30 cellular contexts compared by ENCODE assay signal in the genomic region with DNA sequence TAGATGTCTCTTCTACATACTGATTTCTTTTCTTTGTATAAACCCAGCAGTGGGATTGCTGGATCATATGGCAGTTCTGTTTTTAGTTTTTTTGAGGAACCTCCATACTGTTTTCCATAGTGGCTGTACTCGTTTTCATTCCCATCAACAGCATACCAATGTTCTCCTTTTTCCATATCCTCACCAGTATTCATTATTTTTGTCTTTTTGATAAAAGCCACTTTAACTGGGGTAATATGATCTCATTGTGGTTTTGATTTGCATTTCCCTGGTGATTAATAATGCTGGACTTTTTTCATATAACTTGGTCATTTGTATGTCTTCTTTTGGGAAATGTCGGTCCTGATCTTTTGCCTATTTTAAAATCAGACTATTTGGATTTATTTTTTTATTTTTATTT.
"Had no signal": no experiment of that assay in that cellular context is flagged by ENCODE, and none has a peak within 500 bp of the region (broad histone marks: within the 10 kb centered on the region; RNA-seq: fewer than 3 reads in every experiment).

No MANE protein-coding gene starts in this region.

- H3K27ac ChIP-seq: brain microvascular endothelial cell, dorsolateral prefrontal cortex, esophagus muscularis mucosa, gastroesophageal sphincter, sigmoid colon, uterus, VCaP had no signal

- H3K27me3 Mint-ChIP-seq: activated CD4-positive, alpha-beta T cell treated with anti-CD3 and anti-CD28 coated beads, Interleukin-2, amount 10 ng/mL, durations not matched to agents 7 days and 5 days; activated CD8-positive, alpha-beta memory T cell treated with anti-CD3 and anti-CD28 coated beads, Interleukin-2, amount 10 ng/mL, durations not matched to agents 7 days and 5 days; activated CD8-positive, alpha-beta T cell treated with anti-CD3 and anti-CD28 coated beads for 36 hours; activated naive CD4-positive, alpha-beta T cell treated with anti-CD3 and anti-CD28 coated beads, Interleukin-2, amount 50 U/mL, for 24 hours; effector memory CD8-positive, alpha-beta T cell; naive B cell; progenitor cell of endocrine pancreas; stimulated activated naive B cell treated with anti-CD40 and anti-IgM and Interleukin-4, amounts not matched to agents 10 μg/mL and 1 μg/mL and 100 μg/mL, for 72 hours had no signal

- H3K4me3 Mint-ChIP-seq: activated CD4-positive, alpha-beta T cell treated with anti-CD3 and anti-CD28 coated beads, Interleukin-2, amount 10 ng/mL, durations not matched to agents 7 days and 5 days; activated CD8-positive, alpha-beta memory T cell treated with anti-CD3 and anti-CD28 coated beads, Interleukin-2, amount 10 ng/mL, durations not matched to agents 7 days and 5 days; activated CD8-positive, alpha-beta T cell treated with anti-CD3 and anti-CD28 coated beads for 36 hours; activated naive CD4-positive, alpha-beta T cell treated with anti-CD3 and anti-CD28 coated beads, Interleukin-2, amount 50 U/mL, for 24 hours; effector memory CD8-positive, alpha-beta T cell; stimulated activated naive B cell treated with anti-CD40 and anti-IgM and Interleukin-4, amounts not matched to agents 10 μg/mL and 1 μg/mL and 100 μg/mL, for 72 hours had no signal

- H3K27me3 ChIP-seq: brain microvascular endothelial cell, dorsolateral prefrontal cortex, esophagus muscularis mucosa, gastroesophageal sphincter, sigmoid colon, uterus had no signal

- H3K9me3 ChIP-seq: esophagus muscularis mucosa, gastroesophageal sphincter, mucosa of descending colon, sigmoid colon, uterus had no signal

- FAIRE-seq: colon, endothelial cell of umbilical vein, islet of Langerhans had no signal

- H3K9me3 Mint-ChIP-seq: effector memory CD8-positive, alpha-beta T cell had no signal

- H3K4me2 ChIP-seq: smooth muscle cell had no signal

- H3K27ac Mint-ChIP-seq: activated CD4-positive, alpha-beta T cell treated with anti-CD3 and anti-CD28 coated beads, Interleukin-2, amount 10 ng/mL, durations not matched to agents 7 days and 5 days; activated CD8-positive, alpha-beta memory T cell treated with anti-CD3 and anti-CD28 coated beads, Interleukin-2, amount 10 ng/mL, durations not matched to agents 7 days and 5 days; activated CD8-positive, alpha-beta T cell treated with anti-CD3 and anti-CD28 coated beads for 36 hours; progenitor cell of endocrine pancreas had no signal

- ATAC-seq: activated CD8-positive, alpha-beta memory T cell treated with anti-CD3 and anti-CD28 coated beads, Interleukin-2, amount 10 ng/mL, durations not matched to agents 7 days and 5 days; activated CD8-positive, alpha-beta T cell treated with anti-CD3 and anti-CD28 coated beads for 36 hours; effector memory CD8-positive, alpha-beta T cell; gastroesophageal sphincter; left cardiac atrium; mucosa of descending colon; stimulated activated naive B cell treated with anti-CD40 and anti-IgM and Interleukin-4, amounts not matched to agents 10 μg/mL and 1 μg/mL and 100 μg/mL, for 72 hours had no signal

- H3K4me3 ChIP-seq: dorsolateral prefrontal cortex, esophagus muscularis mucosa, gastroesophageal sphincter, mucosa of descending colon, sigmoid colon, smooth muscle cell, uterus had no signal

- H3K36me3 ChIP-seq: brain microvascular endothelial cell, uterus had no signal

- H3K4me1 ChIP-seq: gastroesophageal sphincter, sigmoid colon, uterus had no signal

- DNase-seq: activated CD4-positive, alpha-beta T cell treated with anti-CD3 and anti-CD28 coated beads, Interleukin-2, amount 10 ng/mL, durations not matched to agents 7 days and 5 days; activated CD4-positive, CD25-positive, alpha-beta regulatory T cell treated with anti-CD3 and anti-CD28 coated beads, Interleukin-2, amount 50 U/mL, for 72 hours; activated CD8-positive, alpha-beta memory T cell treated with anti-CD3 and anti-CD28 coated beads, Interleukin-2, amount 10 ng/mL, durations not matched to agents 7 days and 5 days; activated CD8-positive, alpha-beta T cell treated with anti-CD3 and anti-CD28 coated beads for 36 hours; activated gamma-delta T cell treated with Interleukin-2 at 50 U/mL for 16 hours; anterior cingulate cortex; brain microvascular endothelial cell; central memory CD4-positive, alpha-beta T cell; dorsolateral prefrontal cortex; effector memory CD8-positive, alpha-beta T cell; head of caudate nucleus; hypothalamus; left cardiac atrium; mucosa of descending colon; naive B cell; retina; sigmoid colon; stimulated activated CD4-positive, alpha-beta T cell treated with anti-CD3 and anti-CD28 coated beads, Interleukin-15, amount 100 ng/mL, for 24 hours; stimulated activated naive B cell treated with anti-CD40 and anti-IgM and Interleukin-4, amounts not matched to agents 10 μg/mL and 1 μg/mL and 100 μg/mL, for 72 hours; trophoblast cell; uterus had no signal
